Comparison of ENCODE assay signal across 8 cellular contexts in the genomic region with DNA sequence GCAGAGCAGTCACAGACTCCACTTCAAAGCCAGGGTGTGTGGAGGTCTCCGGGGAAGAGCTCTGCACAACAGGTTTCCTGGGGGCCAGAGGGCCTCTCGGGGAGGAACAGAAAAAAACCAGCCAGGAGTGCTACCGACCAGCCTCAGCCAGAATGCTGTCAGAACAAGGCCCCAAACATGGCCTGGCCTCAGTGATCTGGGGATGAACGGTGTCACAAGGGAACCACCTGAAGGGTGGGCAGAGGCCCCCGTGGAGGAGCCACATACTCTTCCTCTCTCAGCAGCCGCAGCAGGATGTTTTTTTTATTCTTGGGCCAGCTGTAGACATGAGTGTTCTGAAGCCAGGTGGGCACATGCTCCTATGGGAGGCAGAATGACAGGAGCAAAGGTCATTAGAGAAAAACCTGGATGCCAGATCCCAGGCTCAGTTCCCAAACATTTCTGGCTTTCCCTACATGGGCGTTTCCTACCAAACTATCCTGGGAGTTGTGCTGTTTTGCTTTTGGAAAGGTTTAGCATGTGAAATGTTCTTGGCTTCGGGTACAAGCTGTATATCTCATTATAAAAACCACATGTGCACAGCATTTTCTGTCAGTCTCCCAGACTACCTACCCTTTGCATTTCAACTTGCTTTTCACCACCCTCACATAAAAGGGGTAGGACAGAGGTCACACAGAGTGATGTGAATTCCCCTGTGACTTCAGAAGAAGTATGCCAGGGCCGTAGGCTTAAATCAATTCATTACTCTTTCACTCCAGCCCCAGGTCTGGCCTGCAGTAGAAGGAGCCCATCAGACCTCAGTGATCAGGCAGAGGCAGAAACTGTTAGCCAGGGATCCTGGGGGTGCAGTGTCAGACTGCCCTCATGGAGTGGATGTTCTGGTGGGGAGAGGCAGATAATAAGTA. TPM values are rescaled to one million over a fixed set of nuclear protein-coding genes. Genes with fewer than 3 reads are reported as not detected.
DNase-seq lines count a peak whose midpoint lies in the region; ATAC-seq and TF ChIP-seq lines count a peak whose summit lies in the region.

No MANE protein-coding gene starts in this region.

- CTCF ChIA-PET in activated CD8-positive, alpha-beta memory T cell treated with anti-CD3 and anti-CD28 coated beads, Interleukin-2, amount 10 ng/mL, durations not matched to agents 7 days and 5 days (lab: Charles Lee), result no interaction called here

- peaks cover 11% of the 10 kb centered on the region for H3K4me1 Mint-ChIP-seq in activated CD8-positive, alpha-beta memory T cell treated with anti-CD3 and anti-CD28 coated beads, Interleukin-2, amount 10 ng/mL, durations not matched to agents 7 days and 5 days

- H3K27ac Mint-ChIP-seq in activated CD8-positive, alpha-beta memory T cell treated with anti-CD3 and anti-CD28 coated beads, Interleukin-2, amount 10 ng/mL, durations not matched to agents 7 days and 5 days, result no peak overlapping the region

- no peak overlapping the region for H3K4me3 Mint-ChIP-seq in activated CD8-positive, alpha-beta memory T cell treated with anti-CD3 and anti-CD28 coated beads, Interleukin-2, amount 10 ng/mL, durations not matched to agents 7 days and 5 days

- H3K9me3 Mint-ChIP-seq in activated CD8-positive, alpha-beta memory T cell treated with anti-CD3 and anti-CD28 coated beads, Interleukin-2, amount 10 ng/mL, durations not matched to agents 7 days and 5 days (ENCODE audit: low read depth), result no peaks in the 10 kb centered on the region

- H3K36me3 Mint-ChIP-seq in activated CD8-positive, alpha-beta memory T cell treated with anti-CD3 and anti-CD28 coated beads, Interleukin-2, amount 10 ng/mL, durations not matched to agents 7 days and 5 days, result peaks cover 21% of the 10 kb centered on the region

- H3K27me3 Mint-ChIP-seq in activated CD8-positive, alpha-beta memory T cell treated with anti-CD3 and anti-CD28 coated beads, Interleukin-2, amount 10 ng/mL, durations not matched to agents 7 days and 5 days, result no peaks in the 10 kb centered on the region

- H3K9me3 ChIP-seq in left ventricle myocardium inferior (replicated peaks), result no peaks in the 10 kb centered on the region

- TF ChIP-seq CTCF in left ventricle myocardium inferior (IDR thresholded peaks at IDR 0.05; ENCODE audit: borderline replicate concordance), result no peak

- intact Hi-C loops in left ventricle myocardium inferior (cut with micrococcal nuclease), result loop anchor here (10.0 kb wide), 1 partner anchor 75 kb away; the partner anchor contains the start of gene REV3L

- H3K4me3 ChIP-seq in left ventricle myocardium inferior, result no peak overlapping the region

- ATAC-seq in GM18502 (IDR thresholded peaks at IDR 0.05; ENCODE audit: poor library complexity, unreplicated experiment), result peak; percentile 35
- peak; percentile 81 for ATAC-seq in SK-N-SH treated with all-trans-retinoic acid at 6 μM for 48 hours
- ATAC-seq in stimulated activated naive CD8-positive, alpha-beta T cell treated with anti-CD3 and anti-CD28 coated beads, Interleukin-15, Interleukin-2, amounts not matched to agents 100 U/mL and 50 U/mL, for 24 hours, result peak; percentile 38
- ATAC-seq in HG03378 (IDR thresholded peaks at IDR 0.05; ENCODE audit: unreplicated experiment), result no peak
- ATAC-seq in activated CD8-positive, alpha-beta memory T cell treated with anti-CD3 and anti-CD28 coated beads, Interleukin-2, amount 10 ng/mL, durations not matched to agents 7 days and 5 days, result no peak

- H3K36me3 ChIP-seq in left ventricle myocardium inferior, result peaks cover 17% of the 10 kb centered on the region

- peaks cover 65% of the 10 kb centered on the region for H3K4me1 ChIP-seq in left ventricle myocardium inferior

- DNase-seq in left ventricle myocardium inferior (no peak), Ammon's horn (ENCODE audit: low spot score) (no peak), H4 (ENCODE audit: low spot score) (no peak)
- DNase-seq in stimulated activated naive CD8-positive, alpha-beta T cell treated with anti-CD3 and anti-CD28 coated beads, Interleukin-15, Interleukin-2, amounts not matched to agents 100 U/mL and 50 U/mL, for 24 hours, result no peak
- no peak for DNase-seq in activated CD8-positive, alpha-beta memory T cell treated with anti-CD3 and anti-CD28 coated beads, Interleukin-2, amount 10 ng/mL, durations not matched to agents 7 days and 5 days

- H3K27ac ChIP-seq in left ventricle myocardium inferior (replicated peaks), result peak overlapping the region; percentile 80

- no peaks in the 10 kb centered on the region for H3K27me3 ChIP-seq in left ventricle myocardium inferior (ENCODE audit: low read depth)

TF ChIP-seq in SK-N-SH treated with all-trans-retinoic acid at 6 μM for 48 hours, 23 proteins besides CTCF, POLR2A, EP300 and RAD21:
- no peak for TF ChIP-seq BACH2 (CRISPR knock-in tag; IDR thresholded peaks at IDR 0.05; ENCODE audit: borderline replicate concordance)
- TF ChIP-seq TCF4 (CRISPR knock-in tag; IDR thresholded peaks at IDR 0.05; ENCODE audit: borderline replicate concordance), result peak; percentile 25; the same call in 1 of the 2 replicates
- TF ChIP-seq OSR1 (CRISPR knock-in tag; IDR thresholded peaks at IDR 0.05), result no peak
- TF ChIP-seq POU6F1 (CRISPR knock-in tag; IDR thresholded peaks at IDR 0.05; ENCODE audit: borderline replicate concordance, low read depth), result no peak
- TF ChIP-seq, protein P1, sequence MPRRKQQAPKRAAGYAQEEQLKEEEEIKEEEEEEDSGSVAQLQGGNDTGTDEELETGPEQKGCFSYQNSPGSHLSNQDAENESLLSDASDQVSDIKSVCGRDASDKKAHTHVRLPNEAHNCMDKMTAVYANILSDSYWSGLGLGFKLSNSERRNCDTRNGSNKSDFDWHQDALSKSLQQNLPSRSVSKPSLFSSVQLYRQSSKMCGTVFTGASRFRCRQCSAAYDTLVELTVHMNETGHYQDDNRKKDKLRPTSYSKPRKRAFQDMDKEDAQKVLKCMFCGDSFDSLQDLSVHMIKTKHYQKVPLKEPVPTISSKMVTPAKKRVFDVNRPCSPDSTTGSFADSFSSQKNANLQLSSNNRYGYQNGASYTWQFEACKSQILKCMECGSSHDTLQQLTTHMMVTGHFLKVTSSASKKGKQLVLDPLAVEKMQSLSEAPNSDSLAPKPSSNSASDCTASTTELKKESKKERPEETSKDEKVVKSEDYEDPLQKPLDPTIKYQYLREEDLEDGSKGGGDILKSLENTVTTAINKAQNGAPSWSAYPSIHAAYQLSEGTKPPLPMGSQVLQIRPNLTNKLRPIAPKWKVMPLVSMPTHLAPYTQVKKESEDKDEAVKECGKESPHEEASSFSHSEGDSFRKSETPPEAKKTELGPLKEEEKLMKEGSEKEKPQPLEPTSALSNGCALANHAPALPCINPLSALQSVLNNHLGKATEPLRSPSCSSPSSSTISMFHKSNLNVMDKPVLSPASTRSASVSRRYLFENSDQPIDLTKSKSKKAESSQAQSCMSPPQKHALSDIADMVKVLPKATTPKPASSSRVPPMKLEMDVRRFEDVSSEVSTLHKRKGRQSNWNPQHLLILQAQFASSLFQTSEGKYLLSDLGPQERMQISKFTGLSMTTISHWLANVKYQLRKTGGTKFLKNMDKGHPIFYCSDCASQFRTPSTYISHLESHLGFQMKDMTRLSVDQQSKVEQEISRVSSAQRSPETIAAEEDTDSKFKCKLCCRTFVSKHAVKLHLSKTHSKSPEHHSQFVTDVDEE (CRISPR knock-in tag; IDR thresholded peaks at IDR 0.05), result 0 out of 2 replicates have a peak, but pooled peaks have one; percentile 18
- TF ChIP-seq PATZ1 (CRISPR knock-in tag; IDR thresholded peaks at IDR 0.05; ENCODE audit: borderline replicate concordance), result no peak
- 0 out of 2 replicates have a peak, but pooled peaks have one; percentile 13 for TF ChIP-seq ISL1 (CRISPR knock-in tag; IDR thresholded peaks at IDR 0.05)
- no peak for TF ChIP-seq ZFP3 (CRISPR knock-in tag; IDR thresholded peaks at IDR 0.05)
- no peak for TF ChIP-seq ZC3H10 (CRISPR knock-in tag; IDR thresholded peaks at IDR 0.05)

RNA-seq across cellular contexts. Expression of gene TRAF3IP2, which starts 46.2 kb away (rescaled TPM):
- 10.6 TPM for total RNA-seq in left ventricle myocardium inferior
- total RNA-seq in H4 (2014; rRNA removed; shearing (Covaris generic)), result 22.8 and 23.7 TPM in 2 replicates
- 10 to 100 TPM; 14.8 to 15.5 TPM for total RNA-seq in activated CD8-positive, alpha-beta memory T cell treated with anti-CD3 and anti-CD28 coated beads, Interleukin-2, amount 10 ng/mL, durations not matched to agents 7 days and 5 days

Comparison
In these comparisons a context has a peak if more than half of its experiments do, and no peak if none do; other contexts are left out.
1. ATAC-seq: peak in GM18502 (single experiment), SK-N-SH treated with all-trans-retinoic acid at 6 μM for 48 hours (single experiment) and stimulated activated naive CD8-positive, alpha-beta T cell treated with anti-CD3 and anti-CD28 coated beads, Interleukin-15, Interleukin-2, amounts not matched to agents 100 U/mL and 50 U/mL, for 24 hours (single experiment); none in HG03378 (single experiment) and activated CD8-positive, alpha-beta memory T cell treated with anti-CD3 and anti-CD28 coated beads, Interleukin-2, amount 10 ng/mL, durations not matched to agents 7 days and 5 days (single experiment).